Comparison of ENCODE assay signal across 12 cellular contexts in genomic region chr14:98685725-98686124, GRCh38.
"Had no signal": no experiment of that assay in that cellular context is flagged by ENCODE, and none has a peak within 500 bp of the region (broad histone marks: within the 10 kb centered on the region; RNA-seq: fewer than 3 reads in every experiment).

No MANE protein-coding gene starts in this region.

- H3K27me3 Mint-ChIP-seq: naive thymus-derived CD8-positive, alpha-beta T cell; stimulated activated naive B cell treated with anti-CD40 and anti-IgM and Interleukin-4, amounts not matched to agents 10 μg/mL and 1 μg/mL and 100 μg/mL, for 72 hours had no signal

- H3K4me3 Mint-ChIP-seq: naive thymus-derived CD8-positive, alpha-beta T cell; stimulated activated naive B cell treated with anti-CD40 and anti-IgM and Interleukin-4, amounts not matched to agents 10 μg/mL and 1 μg/mL and 100 μg/mL, for 72 hours had no signal

- ATAC-seq: gastrocnemius medialis; left colon; left ventricle myocardium superior; mucosa of descending colon; naive thymus-derived CD8-positive, alpha-beta T cell; stimulated activated naive B cell treated with anti-CD40 and anti-IgM and Interleukin-4, amounts not matched to agents 10 μg/mL and 1 μg/mL and 100 μg/mL, for 72 hours had no signal

- H3K36me3 Mint-ChIP-seq: stimulated activated naive B cell treated with anti-CD40 and anti-IgM and Interleukin-4, amounts not matched to agents 10 μg/mL and 1 μg/mL and 100 μg/mL, for 72 hours had no signal

- H3K4me1 Mint-ChIP-seq: stimulated activated naive B cell treated with anti-CD40 and anti-IgM and Interleukin-4, amounts not matched to agents 10 μg/mL and 1 μg/mL and 100 μg/mL, for 72 hours had no signal

- DNase-seq: effector CD4-positive, alpha-beta T cell; gastrocnemius medialis; left colon; left ventricle myocardium superior; mucosa of descending colon; naive thymus-derived CD8-positive, alpha-beta T cell; sigmoid colon; stimulated activated CD4-positive, alpha-beta T cell treated with anti-CD3 and anti-CD28 coated beads, Interleukin-2, amount 100 ng/mL, for 24 hours; stimulated activated CD4-positive, alpha-beta T cell treated with anti-CD3 and anti-CD28 coated beads, Interleukin-4, amount 100 ng/mL, for 4 hours; stimulated activated naive B cell treated with anti-CD40 and anti-IgM and Interleukin-4, amounts not matched to agents 10 μg/mL and 1 μg/mL and 100 μg/mL, for 72 hours; stomach; trophoblast cell had no signal

- H3K27ac Mint-ChIP-seq: stimulated activated naive B cell treated with anti-CD40 and anti-IgM and Interleukin-4, amounts not matched to agents 10 μg/mL and 1 μg/mL and 100 μg/mL, for 72 hours had no signal
